In genomic region chr2:27871805-27872204, GRCh38 we compare ENCODE assay signal across 13 cellular contexts.
"Had no signal": no experiment of that assay in that cellular context is flagged by ENCODE, and none has a peak within 500 bp of the region (broad histone marks: within the 10 kb centered on the region; RNA-seq: fewer than 3 reads in every experiment).

No MANE protein-coding gene starts in this region.

- H3K4me2 ChIP-seq: smooth muscle cell had no signal

- H3K4me3 Mint-ChIP-seq: activated B cell treated with CpG ODN at 0.5 μM for 24 hours; activated CD4-positive, alpha-beta T cell treated with anti-CD3 and anti-CD28 coated beads, Interleukin-2, amount 10 ng/mL, durations not matched to agents 7 days and 5 days; activated naive CD4-positive, alpha-beta T cell treated with anti-CD3 and anti-CD28 coated beads, Interleukin-2, amount 10 ng/mL, durations not matched to agents 7 days and 5 days; activated T-helper 17 cell treated with anti-CD3 and anti-CD28 coated beads, Interleukin-2, amount 50 U/mL, for 72 hours; effector memory CD8-positive, alpha-beta T cell; stimulated activated naive B cell treated with anti-CD40 and anti-IgM and Interleukin-4, amounts not matched to agents 10 μg/mL and 1 μg/mL and 100 μg/mL, for 72 hours had no signal

- H3K27me3 ChIP-seq: upper lobe of right lung had no signal

- H3K9me3 Mint-ChIP-seq: activated T-helper 17 cell treated with anti-CD3 and anti-CD28 coated beads, Interleukin-2, amount 50 U/mL, for 72 hours had no signal

- H3K36me3 ChIP-seq: upper lobe of right lung had no signal

- H3K27ac ChIP-seq: parathyroid adenoma, upper lobe of right lung had no signal

- H3K27ac Mint-ChIP-seq: activated B cell treated with CpG ODN at 0.5 μM for 24 hours; activated CD4-positive, alpha-beta T cell treated with anti-CD3 and anti-CD28 coated beads, Interleukin-2, amount 10 ng/mL, durations not matched to agents 7 days and 5 days; activated T-helper 17 cell treated with anti-CD3 and anti-CD28 coated beads, Interleukin-2, amount 50 U/mL, for 72 hours; effector memory CD8-positive, alpha-beta T cell; stimulated activated naive B cell treated with anti-CD40 and anti-IgM and Interleukin-4, amounts not matched to agents 10 μg/mL and 1 μg/mL and 100 μg/mL, for 72 hours had no signal

- H3K79me2 ChIP-seq: parathyroid adenoma had no signal

- DNase-seq: activated B cell treated with CpG ODN at 0.5 μM for 24 hours; activated CD4-positive, alpha-beta T cell treated with anti-CD3 and anti-CD28 coated beads, Interleukin-2, amount 10 ng/mL, durations not matched to agents 7 days and 5 days; activated CD8-positive, alpha-beta memory T cell treated with anti-CD3 and anti-CD28 coated beads for 24 hours; activated naive CD4-positive, alpha-beta T cell treated with anti-CD3 and anti-CD28 coated beads, Interleukin-2, amount 10 ng/mL, durations not matched to agents 7 days and 5 days; activated T-cell treated with anti-CD3 and anti-CD28 coated beads for 4 hours; effector memory CD8-positive, alpha-beta T cell; hypothalamus; stimulated activated naive B cell treated with anti-CD40 and anti-IgM and Interleukin-4, amounts not matched to agents 10 μg/mL and 1 μg/mL and 100 μg/mL, for 72 hours; T-helper 9 cell; upper lobe of right lung had no signal

- H2AFZ ChIP-seq: parathyroid adenoma had no signal

- H3K4me1 Mint-ChIP-seq: activated B cell treated with CpG ODN at 0.5 μM for 24 hours; activated CD4-positive, alpha-beta T cell treated with anti-CD3 and anti-CD28 coated beads, Interleukin-2, amount 10 ng/mL, durations not matched to agents 7 days and 5 days; activated naive CD4-positive, alpha-beta T cell treated with anti-CD3 and anti-CD28 coated beads, Interleukin-2, amount 10 ng/mL, durations not matched to agents 7 days and 5 days had no signal

- H3K9ac ChIP-seq: parathyroid adenoma had no signal

- H3K9me3 ChIP-seq: upper lobe of right lung had no signal

- H3K4me3 ChIP-seq: smooth muscle cell, upper lobe of right lung had no signal

- ATAC-seq: activated T-helper 17 cell treated with anti-CD3 and anti-CD28 coated beads, Interleukin-2, amount 50 U/mL, for 72 hours; effector memory CD8-positive, alpha-beta T cell; stimulated activated naive B cell treated with anti-CD40 and anti-IgM and Interleukin-4, amounts not matched to agents 10 μg/mL and 1 μg/mL and 100 μg/mL, for 72 hours; upper lobe of right lung had no signal

- H3K4me1 ChIP-seq: parathyroid adenoma, upper lobe of right lung had no signal

- H3K27me3 Mint-ChIP-seq: activated B cell treated with CpG ODN at 0.5 μM for 24 hours; activated naive CD4-positive, alpha-beta T cell treated with anti-CD3 and anti-CD28 coated beads, Interleukin-2, amount 10 ng/mL, durations not matched to agents 7 days and 5 days; activated T-helper 17 cell treated with anti-CD3 and anti-CD28 coated beads, Interleukin-2, amount 50 U/mL, for 72 hours; effector memory CD8-positive, alpha-beta T cell; stimulated activated naive B cell treated with anti-CD40 and anti-IgM and Interleukin-4, amounts not matched to agents 10 μg/mL and 1 μg/mL and 100 μg/mL, for 72 hours had no signal
